1 cellular context compared by ENCODE assay signal in genomic region chr6:134174790-134175531, GRCh38.
TF ChIP-seq lines count a peak whose summit lies in the region.

No MANE protein-coding gene starts in this region.

TF ChIP-seq in K562, 482 proteins besides CTCF, POLR2A, EP300 and RAD21 (continued from another document and continues in another):
- TF ChIP-seq ATF4 (CRISPR knock-in tag; IDR thresholded peaks at IDR 0.05) (no peak), TBP (optimal IDR thresholded peaks at IDR 0.05; ENCODE audit: low read depth, low read length) (peak; percentile 99), KDM4B (IDR thresholded peaks at IDR 0.05; ENCODE audit: borderline replicate concordance in 2 of 2, low read depth in 1 of 2) (no peak), CSDE1 (IDR thresholded peaks at IDR 0.05) (no peak), ZBTB1 (CRISPR knock-in tag; IDR thresholded peaks at IDR 0.05; ENCODE audit: borderline replicate concordance, low read depth) (peak; percentile 82; the same call in 1 of the 2 replicates), HOXB6 (CRISPR knock-in tag; IDR thresholded peaks at IDR 0.05; ENCODE audit: borderline replicate concordance) (no peak), GATA2 (CRISPR knock-in tag; IDR thresholded peaks at IDR 0.05) (peak; percentile 96), NRF1 (conservative IDR thresholded peaks at IDR 0.05 in 1 of 2, IDR thresholded peaks at IDR 0.05 in 1 of 2) (peak; percentile 86 to 88), FOXJ3 (CRISPR knock-in tag; IDR thresholded peaks at IDR 0.05) (no peak), ZNF79 (CRISPR knock-in tag; IDR thresholded peaks at IDR 0.05; ENCODE audit: low read depth) (no peak), ZNF696 (CRISPR knock-in tag; conservative IDR thresholded peaks at IDR 0.05) (no peak), BCL6 (CRISPR knock-in tag; IDR thresholded peaks at IDR 0.05) (no peak), RBFOX2 (IDR thresholded peaks at IDR 0.05; ENCODE audit: low read depth, low read length) (peak; percentile 95), HNRNPLL (IDR thresholded peaks at IDR 0.05; ENCODE audit: low read depth, low read length, poor library complexity, severe bottlenecking) (peak; percentile 92), ZNF512 (tag; IDR thresholded peaks at IDR 0.05) (no peak), SMAD3 (CRISPR knock-in tag; conservative IDR thresholded peaks at IDR 0.05) (peak; percentile 70; the same call in 1 of the 2 replicates), ZNF57 (CRISPR knock-in tag; IDR thresholded peaks at IDR 0.05) (no peak), HBP1 (CRISPR knock-in tag; IDR thresholded peaks at IDR 0.05) (no peak), XRCC5 (IDR thresholded peaks at IDR 0.05; ENCODE audit: low read depth, low read length) (0 out of 2 replicates have a peak, but pooled peaks have one; percentile 76), FOSL1 (tag; conservative IDR thresholded peaks at IDR 0.05) (no peak), SNIP1 (IDR thresholded peaks at IDR 0.05; ENCODE audit: low read depth) (no peak), ZC3H8 (IDR thresholded peaks at IDR 0.05) (no peak), TARDBP (IDR thresholded peaks at IDR 0.05) (peak; percentile 67; the same call in 1 of the 2 replicates), EGR1 (conservative IDR thresholded peaks at IDR 0.05) (peak; percentile 90), ARID4B (CRISPR knock-in tag; IDR thresholded peaks at IDR 0.05) (no peak), RBM34 (IDR thresholded peaks at IDR 0.05; ENCODE audit: borderline replicate concordance, insufficient read depth, low read length) (0 out of 2 replicates have a peak, but pooled peaks have one; percentile 26), ZNF785 (CRISPR knock-in tag; IDR thresholded peaks at IDR 0.05) (no peak), SIN3B (IDR thresholded peaks at IDR 0.05; ENCODE audit: low read depth) (no peak), ZNF318 (IDR thresholded peaks at IDR 0.05; ENCODE audit: borderline replicate concordance in 1 of 2, low read depth in 1 of 2) (no peak), E2F8 (IDR thresholded peaks at IDR 0.05; ENCODE audit: low read depth, partially characterized antibody) (no peak), ZNF830 (CRISPR knock-in tag; IDR thresholded peaks at IDR 0.05) (no peak), GATAD2B (IDR thresholded peaks at IDR 0.05; ENCODE audit: borderline replicate concordance) (peak; percentile 60; the same call in 1 of the 2 replicates), ZBTB2 (IDR thresholded peaks at IDR 0.05) (no peak), ZNF140 (CRISPR knock-in tag; IDR thresholded peaks at IDR 0.05) (no peak), SIRT6 (IDR thresholded peaks at IDR 0.05; ENCODE audit: low read depth, low read length) (no peak), POLR2G (IDR thresholded peaks at IDR 0.05; ENCODE audit: low read depth, low read length) (peak; percentile 96), KLF10 (CRISPR knock-in tag; IDR thresholded peaks at IDR 0.05) (no peak), THRAP3 (IDR thresholded peaks at IDR 0.05; ENCODE audit: borderline replicate concordance) (no peak), PTRF (tag; IDR thresholded peaks at IDR 0.05) (no peak), SOX6 (IDR thresholded peaks at IDR 0.05) (peak; percentile 74), CBX2 (IDR thresholded peaks at IDR 0.05; ENCODE audit: insufficient read depth, low read length, poor library complexity, severe bottlenecking) (no peak), ZNF347 (CRISPR knock-in tag; IDR thresholded peaks at IDR 0.05; ENCODE audit: low read depth) (no peak), ETS2 (tag; IDR thresholded peaks at IDR 0.05; ENCODE audit: borderline replicate concordance, poor library complexity, severe bottlenecking) (no peak)
